Comparison of ENCODE assay signal across 25 cellular contexts in genomic region chr19:15536350-15536749, GRCh38. TPM values are rescaled to one million over a fixed set of nuclear protein-coding genes. Genes with fewer than 3 reads are reported as not detected.
"Had no signal": no experiment of that assay in that cellular context is flagged by ENCODE, and none has a peak within 500 bp of the region (broad histone marks: within the 10 kb centered on the region; RNA-seq: fewer than 3 reads in every experiment).

No MANE protein-coding gene starts in this region.

- H3K27ac ChIP-seq: coronary artery, dorsolateral prefrontal cortex, esophagus squamous epithelium, gastrocnemius medialis, heart right ventricle, left lung, lower lobe of right lung had no signal

- ATAC-seq: gastrocnemius medialis, heart right ventricle, left cardiac atrium, left lung, left ventricle myocardium superior, lower lobe of right lung had no signal

- DNase-seq: dermis blood vessel endothelial cell; dorsolateral prefrontal cortex; effector CD4-positive, alpha-beta T cell; effector memory CD4-positive, alpha-beta T cell; esophagus squamous epithelium; foreskin fibroblast; foreskin melanocyte; gastrocnemius medialis; glutamatergic neuron; head of caudate nucleus; heart right ventricle; hippocampal formation; left cardiac atrium; left lung; left ventricle myocardium superior; lower lobe of right lung; mesendoderm; midbrain had no signal

- H3K4me1 ChIP-seq: gastrocnemius medialis had no signal

- H3K9me3 ChIP-seq: esophagus squamous epithelium, gastrocnemius medialis, left lung, lower lobe of right lung had no signal

- H3K36me3 ChIP-seq: esophagus squamous epithelium, gastrocnemius medialis, heart right ventricle, left lung, lower lobe of right lung had no signal

- H3K4me3 ChIP-seq: coronary artery, dorsolateral prefrontal cortex, esophagus squamous epithelium, gastrocnemius medialis, heart right ventricle, left lung, lower lobe of right lung had no signal

RNA-seq across cellular contexts. Expression of gene CYP4F22, which starts 28.0 kb away (rescaled TPM):
- total RNA-seq: dermis blood vessel endothelial cell, endothelial cell of umbilical vein, epithelial cell of proximal tubule, heart right ventricle, kidney epithelial cell, left cardiac atrium, left ventricle myocardium superior, lung microvascular endothelial cell had no signal
- polyA plus RNA-seq: endothelial cell of umbilical vein, heart right ventricle had no signal

RNA-seq across cellular contexts. Expression of gene PGLYRP2, which starts 57.0 kb away (rescaled TPM):
- total RNA-seq: dermis blood vessel endothelial cell, epithelial cell of proximal tubule, esophagus squamous epithelium, gastrocnemius medialis, heart right ventricle, kidney epithelial cell, left cardiac atrium, left lung, left ventricle myocardium superior, lower lobe of right lung, lung microvascular endothelial cell, mononuclear cell had no signal
- polyA plus RNA-seq: heart right ventricle, keratinocyte had no signal
